ENCODE assay signal across 21 cellular contexts in genomic region chr1:173925306-173926242, GRCh38. TPM values are rescaled to one million over a fixed set of nuclear protein-coding genes. Genes with fewer than 3 reads are reported as not detected.
"Had no signal": no experiment of that assay in that cellular context is flagged by ENCODE, and none has a peak within 500 bp of the region (broad histone marks: within the 10 kb centered on the region; RNA-seq: fewer than 3 reads in every experiment).

No MANE protein-coding gene starts in this region.

- H3K27me3 ChIP-seq: esophagus squamous epithelium, suprapubic skin, transverse colon, vagina had no signal

- H3K9me3 ChIP-seq: esophagus squamous epithelium, suprapubic skin, transverse colon, vagina had no signal

- H3K4me1 ChIP-seq: esophagus squamous epithelium, suprapubic skin, transverse colon, vagina had no signal

- H3K36me3 Mint-ChIP-seq: activated naive CD8-positive, alpha-beta T cell; natural killer cell treated with Interleukin-12 subunit alpha and Interleukin-12 subunit beta and Interleukin-15 and Interleukin-18, amount 100 ng/mL, for 72 hours had no signal

- H3K4me3 ChIP-seq: esophagus squamous epithelium, lung, suprapubic skin, transverse colon, vagina had no signal

- ATAC-seq: effector memory CD8-positive, alpha-beta T cell; natural killer cell treated with Interleukin-12 subunit alpha and Interleukin-12 subunit beta and Interleukin-15 and Interleukin-18, amount 100 ng/mL, for 72 hours had no signal

- DNase-seq: activated CD4-positive, alpha-beta T cell treated with anti-CD3 and anti-CD28 coated beads for 1 hour; activated CD4-positive, alpha-beta T cell treated with anti-CD3 and anti-CD28 coated beads, Interleukin-2, amount 50 U/mL, for 48 hours; activated gamma-delta T cell; amniotic stem cell; caudate nucleus; effector memory CD8-positive, alpha-beta T cell; esophagus squamous epithelium; nucleus accumbens; posterior cingulate gyrus; stimulated activated CD4-positive, alpha-beta T cell treated with anti-CD3 and anti-CD28 coated beads, Interleukin-2, amount 100 ng/mL, for 24 hours; transverse colon; WERI-Rb-1 had no signal

- H3K4me3 Mint-ChIP-seq: activated naive CD8-positive, alpha-beta T cell; effector memory CD8-positive, alpha-beta T cell; mesothelial cell of epicardium; natural killer cell treated with Interleukin-12 subunit alpha and Interleukin-12 subunit beta and Interleukin-15 and Interleukin-18, amount 100 ng/mL, for 72 hours; stimulated activated naive CD8-positive, alpha-beta T cell treated with anti-CD3 and anti-CD28 coated beads, Interleukin-15, Interleukin-2, amounts not matched to agents 100 ng/mL and 50 ng/mL, for 24 hours; T-helper 1 cell treated with Interleukin-12 subunit alpha and Interleukin-12 subunit beta and Interleukin-4 antibody, amounts not matched to agents 30 μg/mL and 1 μg/mL, for 36 hours had no signal

- H3K4me1 Mint-ChIP-seq: mesothelial cell of epicardium had no signal

- H3K36me3 ChIP-seq: transverse colon, vagina, WERI-Rb-1 had no signal

- H3K27ac ChIP-seq: esophagus squamous epithelium, suprapubic skin, transverse colon, vagina, WERI-Rb-1 had no signal

- H3K27me3 Mint-ChIP-seq: activated naive CD8-positive, alpha-beta T cell; effector memory CD8-positive, alpha-beta T cell; natural killer cell treated with Interleukin-12 subunit alpha and Interleukin-12 subunit beta and Interleukin-15 and Interleukin-18, amount 100 ng/mL, for 72 hours; stimulated activated naive CD8-positive, alpha-beta T cell treated with anti-CD3 and anti-CD28 coated beads, Interleukin-15, Interleukin-2, amounts not matched to agents 100 ng/mL and 50 ng/mL, for 24 hours had no signal

- H3K27ac Mint-ChIP-seq: activated naive CD8-positive, alpha-beta T cell; mesothelial cell of epicardium; natural killer cell treated with Interleukin-12 subunit alpha and Interleukin-12 subunit beta and Interleukin-15 and Interleukin-18, amount 100 ng/mL, for 72 hours; stimulated activated naive CD8-positive, alpha-beta T cell treated with anti-CD3 and anti-CD28 coated beads, Interleukin-15, Interleukin-2, amounts not matched to agents 100 ng/mL and 50 ng/mL, for 24 hours; T-helper 1 cell treated with Interleukin-12 subunit alpha and Interleukin-12 subunit beta and Interleukin-4 antibody, amounts not matched to agents 30 μg/mL and 1 μg/mL, for 36 hours had no signal

- H3K9me3 Mint-ChIP-seq: effector memory CD8-positive, alpha-beta T cell; natural killer cell treated with Interleukin-12 subunit alpha and Interleukin-12 subunit beta and Interleukin-15 and Interleukin-18, amount 100 ng/mL, for 72 hours; stimulated activated naive CD8-positive, alpha-beta T cell treated with anti-CD3 and anti-CD28 coated beads, Interleukin-15, Interleukin-2, amounts not matched to agents 100 ng/mL and 50 ng/mL, for 24 hours; T-helper 1 cell treated with Interleukin-12 subunit alpha and Interleukin-12 subunit beta and Interleukin-4 antibody, amounts not matched to agents 30 μg/mL and 1 μg/mL, for 36 hours had no signal

RNA-seq across cellular contexts. Expression of gene SERPINC1, which starts 8.4 kb away (rescaled TPM):
- total RNA-seq: dermis microvascular lymphatic vessel endothelial cell, esophagus squamous epithelium, vagina had no signal
